Comparison of ENCODE assay signal across 28 cellular contexts in genomic region chr19:41906916-41907680, GRCh38. TPM values are rescaled to one million over a fixed set of nuclear protein-coding genes. Genes with fewer than 3 reads are reported as not detected.
DNase-seq lines count a peak whose midpoint lies in the region; ATAC-seq, FAIRE-seq and TF ChIP-seq lines count a peak whose summit lies in the region.
"Had no signal": no experiment of that assay in that cellular context is flagged by ENCODE, and none has a peak within 500 bp of the region (broad histone marks: within the 10 kb centered on the region; RNA-seq: fewer than 3 reads in every experiment).

No MANE protein-coding gene starts in this region.

- no peak overlapping the region for H3K14ac ChIP-seq in neuronal stem cell (ENCODE audit: low read length)

- H2BK5ac ChIP-seq in neuronal stem cell (ENCODE audit: low read length): no peak overlapping the region

- no peaks in the 10 kb centered on the region for H3K9me3 Mint-ChIP-seq in activated naive CD4-positive, alpha-beta T cell treated with anti-CD3 and anti-CD28 coated beads for 36 hours
- H3K9me3 Mint-ChIP-seq: activated naive CD4-positive, alpha-beta T cell treated with anti-CD3 and anti-CD28 coated beads, Interleukin-2, amount 10 ng/mL, durations not matched to agents 7 days and 5 days had no signal

- H3F3A ChIP-seq in PC-3 (ENCODE audit: low read length, unreplicated experiment): no peaks in the 10 kb centered on the region

- CTCF ChIA-PET in activated naive CD4-positive, alpha-beta T cell treated with anti-CD3 and anti-CD28 coated beads for 36 hours (lab: Charles Lee): no interaction called here
- CTCF ChIA-PET in PC-3 (lab: Charles Lee) (no interaction called here), GM12878 (lab: Yijun Ruan, JAX) (no interaction called here)

- H3K4me1 Mint-ChIP-seq in activated naive CD4-positive, alpha-beta T cell treated with anti-CD3 and anti-CD28 coated beads for 36 hours (ENCODE audit: low read depth): peaks cover 41% of the 10 kb centered on the region

- H3K9me3 ChIP-seq in PC-3 (ENCODE audit: low read length) (no peaks in the 10 kb centered on the region), GM12878 (replicated peaks; ENCODE audit: control insufficient read depth, insufficient read depth, low read length) (no peaks in the 10 kb centered on the region), neuronal stem cell (replicated peaks in 1 of 2; ENCODE audit: control insufficient read depth in 2 of 2, insufficient read depth in 1 of 2, low read depth in 1 of 2, low read length in 2 of 2) (peaks cover 0 to 2% of the 10 kb centered on the region in 2 donors), ascending aorta (no peaks in the 10 kb centered on the region)
- H3K9me3 ChIP-seq: esophagus squamous epithelium, gastroesophageal sphincter, pancreas, testis had no signal

- peaks cover 21% of the 10 kb centered on the region; the same call in 1 of the 2 replicates for H3K36me3 ChIP-seq in PC-3 (ENCODE audit: low read depth, low read length)
- peaks cover 18 to 34% of the 10 kb centered on the region in 2 experiments; a peak in 3 of 4 replicates for H3K36me3 ChIP-seq in GM12878 (ENCODE audit: control insufficient read depth in 2 of 2, insufficient read depth in 2 of 2, low read length in 1 of 2)
- H3K36me3 ChIP-seq in neuronal stem cell (replicated peaks in 1 of 2; ENCODE audit: control insufficient read depth in 2 of 2, insufficient read depth in 2 of 2, low read length in 2 of 2): peaks cover 22 to 38% of the 10 kb centered on the region in 2 donors
- H3K36me3 ChIP-seq in ascending aorta: peaks cover 47 to 53% of the 10 kb centered on the region in 2 donors

- H3K27ac ChIP-seq in PC-3 (ENCODE audit: low read length) (no peak overlapping the region), GM12878 (ENCODE audit: control insufficient read depth, insufficient read depth) (no peak overlapping the region), neuronal stem cell (replicated peaks; ENCODE audit: low read length) (no peak overlapping the region), ascending aorta (no peak overlapping the region)
- H3K27ac ChIP-seq: C4-2B, esophagus squamous epithelium, gastroesophageal sphincter, pancreas, SK-N-MC, testis had no signal

- no peak overlapping the region for H2BK120ac ChIP-seq in neuronal stem cell (ENCODE audit: low read depth, low read length)

- RAD21 ChIA-PET in GM12878 (lab: Charles Lee; ENCODE audit: unreplicated experiment): no interaction called here

- H3K36me3 Mint-ChIP-seq in activated naive CD4-positive, alpha-beta T cell treated with anti-CD3 and anti-CD28 coated beads for 36 hours (ENCODE audit: low read depth): peaks cover 30% of the 10 kb centered on the region

- H3K9ac ChIP-seq in PC-3 (ENCODE audit: low read length) (no peak overlapping the region), GM12878 (ENCODE audit: control insufficient read depth, insufficient read depth, low read length) (no peak overlapping the region), neuronal stem cell (ENCODE audit: low read depth, low read length, poor library complexity) (no peak overlapping the region)

- no peak overlapping the region for H2BK12ac ChIP-seq in neuronal stem cell (ENCODE audit: low read length)

- no peak for ATAC-seq in PC-3
- no peak for ATAC-seq in GM12878
- ATAC-seq: gastroesophageal sphincter, pancreas, sciatic nerve had no signal

- no peak overlapping the region for H2BK15ac ChIP-seq in neuronal stem cell (ENCODE audit: low read length)

- no peaks in the 10 kb centered on the region for H3K79me2 ChIP-seq in PC-3 (ENCODE audit: low read length)
- H3K79me2 ChIP-seq in GM12878 (ENCODE audit: control insufficient read depth, insufficient read depth, low read length): no peaks in the 10 kb centered on the region

- TF ChIP-seq RAD21 in GM12878 (IDR thresholded peaks at IDR 0.05; ENCODE audit: insufficient read depth, low read depth, low read length): no peak

- no peak overlapping the region for H3K4me3 Mint-ChIP-seq in activated naive CD4-positive, alpha-beta T cell treated with anti-CD3 and anti-CD28 coated beads for 36 hours
- H3K4me3 Mint-ChIP-seq: activated naive CD4-positive, alpha-beta T cell treated with anti-CD3 and anti-CD28 coated beads, Interleukin-2, amount 10 ng/mL, durations not matched to agents 7 days and 5 days had no signal

- TF ChIP-seq CTCF in PC-3 (conservative IDR thresholded peaks at IDR 0.05; ENCODE audit: low read depth, low read length): no peak
- TF ChIP-seq CTCF in GM12878 (IDR thresholded peaks at IDR 0.05 in 2 of 3, conservative IDR thresholded peaks at IDR 0.05 in 1 of 3; ENCODE audit: control insufficient read depth in 2 of 3, extremely low read depth in 1 of 3, insufficient read depth in 1 of 3, low read depth in 3 of 3, low read length in 3 of 3): no peak
- TF ChIP-seq CTCF in ascending aorta (IDR thresholded peaks at IDR 0.05): no peak

- no peak overlapping the region for H3K4ac ChIP-seq in neuronal stem cell (ENCODE audit: low read length)

- H3K4me3 ChIP-seq in PC-3 (ENCODE audit: low read length) (no peak overlapping the region), GM12878 (no peak overlapping the region), neuronal stem cell (ENCODE audit: low read length in 2 of 2) (no peak overlapping the region), ascending aorta (no peak overlapping the region)
- H3K4me3 ChIP-seq: esophagus squamous epithelium, gastroesophageal sphincter, pancreas, SK-N-MC, testis had no signal

- no peak overlapping the region for H3K4me2 ChIP-seq in PC-3 (ENCODE audit: low read length)
- no peak overlapping the region for H3K4me2 ChIP-seq in GM12878 (ENCODE audit: control insufficient read depth, insufficient read depth)
- H3K4me2 ChIP-seq in neuronal stem cell (ENCODE audit: insufficient read depth, low read length, poor library complexity, severe bottlenecking): no peak overlapping the region

- FAIRE-seq in GM12878 (lab: Jason Lieb, UNC): no peak
- FAIRE-seq: GM12891, pancreas, RCC 7860 had no signal

- H3K9me2 ChIP-seq in PC-3 (replicated peaks; ENCODE audit: low read length): no peaks in the 10 kb centered on the region

- BruUV-seq in PC-3 (replicated peaks; lab: Mats Ljungman, UMichigan): TSS peak; percentile 8
- BruUV-seq in GM12878 (replicated peaks; lab: Mats Ljungman, UMichigan): TSS peak; percentile 75

- H3K27ac Mint-ChIP-seq in activated naive CD4-positive, alpha-beta T cell treated with anti-CD3 and anti-CD28 coated beads for 36 hours: peak overlapping the region; percentile 44
- H3K27ac Mint-ChIP-seq: activated naive CD4-positive, alpha-beta T cell treated with anti-CD3 and anti-CD28 coated beads, Interleukin-2, amount 10 ng/mL, durations not matched to agents 7 days and 5 days had no signal

- SMC1A ChIA-PET in GM12878 (lab: Charles Lee; ENCODE audit: uncharacterized antibody, unreplicated experiment): no interaction called here

- peak; percentile 36; the same call in 1 of the 2 replicates for TF ChIP-seq POLR2A in GM12878 (IDR thresholded peaks at IDR 0.05; ENCODE audit: low read depth, low read length)

- TF ChIP-seq EP300 in GM12878 (IDR thresholded peaks at IDR 0.05; ENCODE audit: borderline replicate concordance in 1 of 2, control insufficient read depth in 1 of 2, low read depth in 2 of 2, low read length in 2 of 2): no peak

- H4K20me1 ChIP-seq in PC-3 (ENCODE audit: low read length): no peaks in the 10 kb centered on the region
- peaks cover 6% of the 10 kb centered on the region; the same call in 1 of the 2 replicates for H4K20me1 ChIP-seq in GM12878 (ENCODE audit: control insufficient read depth, insufficient read depth)

- no peak overlapping the region for H3K18ac ChIP-seq in neuronal stem cell (ENCODE audit: low read length)

- H3K27me3 ChIP-seq in PC-3 (ENCODE audit: low read length): peaks cover 6% of the 10 kb centered on the region
- no peaks in the 10 kb centered on the region; a peak in 1 of 4 replicates for H3K27me3 ChIP-seq in GM12878 (replicated peaks in 1 of 2; ENCODE audit: control insufficient read depth in 2 of 2, insufficient read depth in 2 of 2, low read length in 1 of 2)
- H3K27me3 ChIP-seq in neuronal stem cell (ENCODE audit: control insufficient read depth in 3 of 3, insufficient read depth in 3 of 3, low read depth in 1 of 3, low read length in 3 of 3): peaks cover 6 to 24% (median 18%) of the 10 kb centered on the region in 3 experiments
- no peaks in the 10 kb centered on the region for H3K27me3 ChIP-seq in ascending aorta
- H3K27me3 ChIP-seq: pancreas, testis had no signal

- DNase-seq in activated naive CD4-positive, alpha-beta T cell treated with anti-CD3 and anti-CD28 coated beads for 36 hours: no peak
- DNase-seq in activated naive CD4-positive, alpha-beta T cell treated with anti-CD3 and anti-CD28 coated beads, Interleukin-2, amount 50 U/mL, for 16 hours: no peak
- DNase-seq in PC-3 (no peak), GM12878 (ENCODE audit: low read depth, low spot score) (no peak), neuronal stem cell (ENCODE audit: low spot score) (no peak), EL (no peak), ascending aorta (ENCODE audit: low spot score in 2 of 2) (no peak), iPS-NIHi7 (ENCODE audit: extremely low spot score) (no peak)
- DNase-seq: ACHN; activated CD4-positive, alpha-beta T cell treated with anti-CD3 and anti-CD28 coated beads for 1 hour; activated naive CD4-positive, alpha-beta T cell treated with anti-CD3 and anti-CD28 coated beads, Interleukin-2, amount 10 ng/mL, durations not matched to agents 7 days and 5 days; effector CD8-positive, alpha-beta T cell; esophagus squamous epithelium; GOT3; KG1; kidney glomerular epithelial cell; NCI-H1694; NCI-H226; pancreas; testis had no signal

- no peak overlapping the region for H4K91ac ChIP-seq in neuronal stem cell (ENCODE audit: low read depth, low read length, poor library complexity)

- H3K4me1 ChIP-seq in PC-3 (ENCODE audit: insufficient read depth, low read length) (peaks cover 18% of the 10 kb centered on the region), GM12878 (ENCODE audit: control insufficient read depth, insufficient read depth, low read length) (no peaks in the 10 kb centered on the region), neuronal stem cell (ENCODE audit: control insufficient read depth in 2 of 2, insufficient read depth in 1 of 2, low read depth in 1 of 2, low read length in 2 of 2) (peaks cover 0 to under 1% of the 10 kb centered on the region in 2 donors), ascending aorta (no peaks in the 10 kb centered on the region)
- H3K4me1 ChIP-seq: gastroesophageal sphincter, testis had no signal

- H3K79me1 ChIP-seq in neuronal stem cell (ENCODE audit: low read depth, low read length): peaks cover 2% of the 10 kb centered on the region

- WGBS in GM12878 (ENCODE audit: insufficient coverage, insufficient replicate concordance, low lambda C conversion rate, missing lambda C conversion rate): 66% methylated on average over 20 of the region's 21 CpGs
- no CpG with 5 or more reads among the region's 21 CpGs for WGBS in neuronal stem cell (ENCODE audit: extremely low coverage in 2 of 2, insufficient read length in 2 of 2, insufficient replicate concordance in 1 of 2), 2 donors

- in situ Hi-C loops in GM12878 (cut with MboI): no loop called here

- peak overlapping the region; percentile 73 for H3K23ac ChIP-seq in neuronal stem cell (ENCODE audit: low read depth, low read length, poor library complexity)

- H2AK5ac ChIP-seq in neuronal stem cell (ENCODE audit: low read depth, low read length): no peak overlapping the region

- POLR2A ChIA-PET in PC-3 (lab: Charles Lee; ENCODE audit: unreplicated experiment): no interaction called here
- POLR2A ChIA-PET in GM12878 (lab: Charles Lee): no interaction called here

- H4K8ac ChIP-seq in neuronal stem cell (ENCODE audit: low read depth, low read length): no peak overlapping the region

- H2AFZ ChIP-seq in PC-3 (ENCODE audit: low read length) (no peak overlapping the region), GM12878 (ENCODE audit: control insufficient read depth, low read depth, low read length) (no peak overlapping the region), neuronal stem cell (ENCODE audit: low read length) (no peak overlapping the region)

- intact Hi-C loops in activated naive CD4-positive, alpha-beta T cell treated with anti-CD3 and anti-CD28 coated beads for 36 hours (cut with micrococcal nuclease): no loop called here
- intact Hi-C loops in PC-3 (cut with micrococcal nuclease): no loop called here
- intact Hi-C loops in GM12878 (cut with micrococcal nuclease; ENCODE audit: unreplicated experiment): no loop called here
- intact Hi-C loops in ascending aorta (cut with DNase I): no loop called here

- peaks cover 6% of the 10 kb centered on the region for H3K27me3 Mint-ChIP-seq in activated naive CD4-positive, alpha-beta T cell treated with anti-CD3 and anti-CD28 coated beads for 36 hours (ENCODE audit: low read depth)
- H3K27me3 Mint-ChIP-seq: activated naive CD4-positive, alpha-beta T cell treated with anti-CD3 and anti-CD28 coated beads, Interleukin-2, amount 10 ng/mL, durations not matched to agents 7 days and 5 days had no signal

RNA-seq across cellular contexts. Expression of gene ERFL, which starts 21.2 kb away (rescaled TPM):
- total RNA-seq in activated naive CD4-positive, alpha-beta T cell treated with anti-CD3 and anti-CD28 coated beads for 36 hours: 1 to 10 TPM in 1 of 2 experiments, under 1 TPM in 1; 0.99 to 1.3 TPM
- total RNA-seq in PC-3 (2014; rRNA removed) (0.11 and 0.58 TPM in 2 replicates), GM12878 (2014; rRNA removed) (0.11 TPM in 1 of 2 replicates, not detected in the other), GM12878 (2014; rRNA removed; fragmentation: Illumina TruSeq; extraction: Trizol) (not detected in 2 replicates), GM12878 (2021) (0.10 and 0.19 TPM in 2 replicates), ascending aorta (not detected)
- 0.83 and 1.2 TPM in 2 replicates for total RNA-seq in GM12878 (2013; cell fraction: nucleolus; rRNA removed)
- 0.46 TPM for polyA plus RNA-seq in GM12878 (2011; ENCODE audit: low read depth)
- polyA plus RNA-seq in GM12878 (2011; rRNA removed) (0.05 TPM in 1 of 2 replicates, not detected in the other), GM12878 (2014; fragmentation: Illumina TruSeq; extraction: Trizol) (0.04 TPM in 1 of 2 replicates, not detected in the other), GM12878 (2014; fragmentation: Nextera tagmentation; extraction: Ambion mirVana) (not detected), GM12878 (2014; rRNA removed) (0.10 TPM in 1 of 2 replicates, not detected in the other), GM12878 (2016; fragmentation: Nextera tagmentation; extraction: Ambion mirVana) (not detected)
- 0.04 and 0.10 TPM in 2 replicates for polyA plus RNA-seq in GM12878 (2011; cell fraction: cytosol; rRNA removed)
- polyA plus RNA-seq in GM12878 (2011; cell fraction: nucleus; rRNA removed): 1.2 and 1.3 TPM in 2 replicates
- polyA plus RNA-seq in GM12878 (2012): 1.00 and 1.4 TPM in 2 replicates
- not detected in 2 replicates for polyA minus RNA-seq in GM12878 (2011; rRNA and poly(A)+ RNA removed)
- not detected in 2 replicates for polyA minus RNA-seq in GM12878 (2011; cell fraction: cytosol; rRNA and poly(A)+ RNA removed)
- 0.24 TPM in 1 of 2 replicates, not detected in the other for polyA minus RNA-seq in GM12878 (2011; cell fraction: nucleus; rRNA and poly(A)+ RNA removed)
- 0.47 TPM for polyA plus RNA-seq in neuronal stem cell (2013, experiment 1 of 2)
- 0.44 TPM for polyA plus RNA-seq in neuronal stem cell (2013, experiment 2 of 2)
- total RNA-seq: esophagus squamous epithelium, gastroesophageal sphincter, lung microvascular endothelial cell, myocyte had no signal

RNA-seq across cellular contexts. Expression of gene ARHGEF1, which starts 24.1 kb away (rescaled TPM):
- 100 to 1,000 TPM; 246 to 260 TPM for total RNA-seq in activated naive CD4-positive, alpha-beta T cell treated with anti-CD3 and anti-CD28 coated beads for 36 hours
- total RNA-seq in PC-3 (2014; rRNA removed) (50.8 and 64.3 TPM in 2 replicates), GM12878 (2014; rRNA removed) (63.3 and 67.8 TPM in 2 replicates), GM12878 (2014; rRNA removed; fragmentation: Illumina TruSeq; extraction: Trizol) (21.2 and 21.7 TPM in 2 replicates), GM12878 (2021) (185 and 207 TPM in 2 replicates), ascending aorta (178 TPM)
- total RNA-seq in GM12878 (2013; cell fraction: nucleolus; rRNA removed): 129 and 142 TPM in 2 replicates
- 58.7 TPM for polyA plus RNA-seq in GM12878 (2011; ENCODE audit: low read depth)
- polyA plus RNA-seq in GM12878 (2011; rRNA removed) (22.5 and 40.1 TPM in 2 replicates), GM12878 (2014; fragmentation: Illumina TruSeq; extraction: Trizol) (13.4 and 35.3 TPM in 2 replicates), GM12878 (2014; fragmentation: Nextera tagmentation; extraction: Ambion mirVana) (1 to 10 TPM; 1.2 to 5.9 TPM), GM12878 (2014; rRNA removed) (151 and 182 TPM in 2 replicates), GM12878 (2016; fragmentation: Nextera tagmentation; extraction: Ambion mirVana) (100 to 1,000 TPM in 1 of 2 experiments, 10 to 100 TPM in 1; 89.7 to 110 TPM)
- 52.3 and 74.7 TPM in 2 replicates for polyA plus RNA-seq in GM12878 (2011; cell fraction: cytosol; rRNA removed)
- 425 and 583 TPM in 2 replicates for polyA plus RNA-seq in GM12878 (2011; cell fraction: nucleus; rRNA removed)
- 158 and 192 TPM in 2 replicates for polyA plus RNA-seq in GM12878 (2012)
- 21.7 and 42.7 TPM in 2 replicates for polyA minus RNA-seq in GM12878 (2011; rRNA and poly(A)+ RNA removed)
- polyA minus RNA-seq in GM12878 (2011; cell fraction: cytosol; rRNA and poly(A)+ RNA removed): 28.9 and 30.2 TPM in 2 replicates
- polyA minus RNA-seq in GM12878 (2011; cell fraction: nucleus; rRNA and poly(A)+ RNA removed): 40.9 and 71.2 TPM in 2 replicates
- 30.0 TPM for polyA plus RNA-seq in neuronal stem cell (2013, experiment 1 of 2)
- polyA plus RNA-seq in neuronal stem cell (2013, experiment 2 of 2): 29.8 TPM

RNA-seq across cellular contexts. Expression of gene CD79A, which starts 30.0 kb away (rescaled TPM):
- total RNA-seq in activated naive CD4-positive, alpha-beta T cell treated with anti-CD3 and anti-CD28 coated beads for 36 hours: 1 to 10 TPM; 2.5 to 2.7 TPM
- total RNA-seq in PC-3 (2014; rRNA removed) (0.11 TPM in 1 of 2 replicates, not detected in the other), GM12878 (2014; rRNA removed) (370 and 414 TPM in 2 replicates), GM12878 (2014; rRNA removed; fragmentation: Illumina TruSeq; extraction: Trizol) (243 and 253 TPM in 2 replicates), GM12878 (2021) (357 and 368 TPM in 2 replicates), ascending aorta (not detected)
- 163 and 166 TPM in 2 replicates for total RNA-seq in GM12878 (2013; cell fraction: nucleolus; rRNA removed)
- polyA plus RNA-seq in GM12878 (2011; ENCODE audit: low read depth): 302 TPM
- polyA plus RNA-seq in GM12878 (2011; rRNA removed) (117 and 280 TPM in 2 replicates), GM12878 (2014; fragmentation: Illumina TruSeq; extraction: Trizol) (97.1 and 294 TPM in 2 replicates), GM12878 (2014; fragmentation: Nextera tagmentation; extraction: Ambion mirVana) (10 to 100 TPM; 38.8 to 76.5 TPM), GM12878 (2014; rRNA removed) (400 and 502 TPM in 2 replicates), GM12878 (2016; fragmentation: Nextera tagmentation; extraction: Ambion mirVana) (100 to 1,000 TPM; 268 to 283 TPM)
- polyA plus RNA-seq in GM12878 (2011; cell fraction: cytosol; rRNA removed): 347 and 501 TPM in 2 replicates
- 160 and 176 TPM in 2 replicates for polyA plus RNA-seq in GM12878 (2011; cell fraction: nucleus; rRNA removed)
- 480 and 877 TPM in 2 replicates for polyA plus RNA-seq in GM12878 (2012)
- 144 and 359 TPM in 2 replicates for polyA minus RNA-seq in GM12878 (2011; rRNA and poly(A)+ RNA removed)
- polyA minus RNA-seq in GM12878 (2011; cell fraction: cytosol; rRNA and poly(A)+ RNA removed): 143 and 156 TPM in 2 replicates
- 66.9 and 93.6 TPM in 2 replicates for polyA minus RNA-seq in GM12878 (2011; cell fraction: nucleus; rRNA and poly(A)+ RNA removed)
- polyA plus RNA-seq in neuronal stem cell (2013, experiment 1 of 2): 0.67 TPM
- 0.64 TPM for polyA plus RNA-seq in neuronal stem cell (2013, experiment 2 of 2)
- total RNA-seq: lung microvascular endothelial cell had no signal

RNA-seq across cellular contexts. Expression of gene RPS19, which starts 47.0 kb away (rescaled TPM):
- total RNA-seq in activated naive CD4-positive, alpha-beta T cell treated with anti-CD3 and anti-CD28 coated beads for 36 hours: 1,000 to 10,000 TPM; 4,092 to 4,109 TPM
- 1,687 and 1,830 TPM in 2 replicates for total RNA-seq in PC-3 (2014; rRNA removed)
- total RNA-seq in GM12878 (2013; cell fraction: nucleolus; rRNA removed): 337 and 389 TPM in 2 replicates
- 2,833 and 3,056 TPM in 2 replicates for total RNA-seq in GM12878 (2014; rRNA removed)
- total RNA-seq in GM12878 (2014; rRNA removed; fragmentation: Illumina TruSeq; extraction: Trizol): 4,466 and 4,585 TPM in 2 replicates
- total RNA-seq in GM12878 (2021): 4,047 and 4,139 TPM in 2 replicates
- polyA plus RNA-seq in GM12878 (2011; ENCODE audit: low read depth): 3,782 TPM
- 2,203 and 3,275 TPM in 2 replicates for polyA plus RNA-seq in GM12878 (2011; rRNA removed)
- 6,871 and 7,631 TPM in 2 replicates for polyA plus RNA-seq in GM12878 (2011; cell fraction: cytosol; rRNA removed)
- polyA plus RNA-seq in GM12878 (2011; cell fraction: nucleus; rRNA removed): 984 and 1,594 TPM in 2 replicates
- polyA plus RNA-seq in GM12878 (2012): 5,988 and 6,622 TPM in 2 replicates
- 763 and 2,654 TPM in 2 replicates for polyA plus RNA-seq in GM12878 (2014; fragmentation: Illumina TruSeq; extraction: Trizol)
- polyA plus RNA-seq in GM12878 (2014; fragmentation: Nextera tagmentation; extraction: Ambion mirVana): 1,000 to 10,000 TPM; 5,523 to 5,578 TPM
- polyA plus RNA-seq in GM12878 (2014; rRNA removed): 2,615 and 3,329 TPM in 2 replicates
- polyA plus RNA-seq in GM12878 (2016; fragmentation: Nextera tagmentation; extraction: Ambion mirVana): 1,000 to 10,000 TPM; 4,207 to 4,390 TPM
- 545 and 1,896 TPM in 2 replicates for polyA minus RNA-seq in GM12878 (2011; rRNA and poly(A)+ RNA removed)
- 1,252 and 1,303 TPM in 2 replicates for polyA minus RNA-seq in GM12878 (2011; cell fraction: cytosol; rRNA and poly(A)+ RNA removed)
- 228 and 274 TPM in 2 replicates for polyA minus RNA-seq in GM12878 (2011; cell fraction: nucleus; rRNA and poly(A)+ RNA removed)
- 4,580 TPM for polyA plus RNA-seq in neuronal stem cell (2013, experiment 1 of 2)
- 4,472 TPM for polyA plus RNA-seq in neuronal stem cell (2013, experiment 2 of 2)
- 956 TPM for total RNA-seq in ascending aorta

RNA-seq across cellular contexts. Expression of gene RABAC1, which starts 52.0 kb away (rescaled TPM):
- total RNA-seq in activated naive CD4-positive, alpha-beta T cell treated with anti-CD3 and anti-CD28 coated beads for 36 hours: 10 to 100 TPM; 32.8 TPM
- total RNA-seq in PC-3 (2014; rRNA removed) (148 and 158 TPM in 2 replicates), GM12878 (2014; rRNA removed) (90.6 and 104 TPM in 2 replicates), GM12878 (2014; rRNA removed; fragmentation: Illumina TruSeq; extraction: Trizol) (14.1 and 15.6 TPM in 2 replicates), GM12878 (2021) (71.2 and 80.6 TPM in 2 replicates), ascending aorta (360 TPM)
- 9.6 and 11.0 TPM in 2 replicates for total RNA-seq in GM12878 (2013; cell fraction: nucleolus; rRNA removed)
- polyA plus RNA-seq in GM12878 (2011; ENCODE audit: low read depth): 57.5 TPM
- polyA plus RNA-seq in GM12878 (2011; rRNA removed) (8.3 and 15.9 TPM in 2 replicates), GM12878 (2014; fragmentation: Illumina TruSeq; extraction: Trizol) (5.2 and 11.1 TPM in 2 replicates), GM12878 (2014; fragmentation: Nextera tagmentation; extraction: Ambion mirVana) (10 to 100 TPM; 10.9 to 27.3 TPM), GM12878 (2014; rRNA removed) (115 and 118 TPM in 2 replicates), GM12878 (2016; fragmentation: Nextera tagmentation; extraction: Ambion mirVana) (10 to 100 TPM; 86.9 to 90.4 TPM)
- 41.8 and 54.8 TPM in 2 replicates for polyA plus RNA-seq in GM12878 (2011; cell fraction: cytosol; rRNA removed)
- polyA plus RNA-seq in GM12878 (2011; cell fraction: nucleus; rRNA removed): 25.1 and 27.7 TPM in 2 replicates
- polyA plus RNA-seq in GM12878 (2012): 69.9 and 85.8 TPM in 2 replicates
- polyA minus RNA-seq in GM12878 (2011; rRNA and poly(A)+ RNA removed): 11.8 and 16.9 TPM in 2 replicates
- polyA minus RNA-seq in GM12878 (2011; cell fraction: cytosol; rRNA and poly(A)+ RNA removed): 4.4 and 4.8 TPM in 2 replicates
- polyA minus RNA-seq in GM12878 (2011; cell fraction: nucleus; rRNA and poly(A)+ RNA removed): 7.6 and 12.1 TPM in 2 replicates
- 83.3 TPM for polyA plus RNA-seq in neuronal stem cell (2013, experiment 1 of 2)
- polyA plus RNA-seq in neuronal stem cell (2013, experiment 2 of 2): 90.0 TPM

Comparison
In these comparisons a context has a peak if more than half of its experiments do, and no peak if none do; other contexts are left out.
1. RNA of gene CD79A, which starts 30.0 kb away (total RNA-seq): 163 to 414 TPM in GM12878; 2.5 to 2.7 TPM in activated naive CD4-positive, alpha-beta T cell treated with anti-CD3 and anti-CD28 coated beads for 36 hours, 0.11 TPM in PC-3 and not detected in ascending aorta (single experiment); every median in the first group is over 10 times any median in the second.